10 cellular contexts compared by ENCODE assay signal in genomic region chr3:159902531-159903314, GRCh38.
DNase-seq lines count a peak whose midpoint lies in the region; ATAC-seq, FAIRE-seq and TF ChIP-seq lines count a peak whose summit lies in the region.
"Had no signal": no experiment of that assay in that cellular context is flagged by ENCODE, and none has a peak within 500 bp of the region (broad histone marks: within the 10 kb centered on the region; RNA-seq: fewer than 3 reads in every experiment).

No MANE protein-coding gene starts in this region.

- no peaks in the 10 kb centered on the region for H3K9me3 ChIP-seq in HEK293 (ENCODE audit: control insufficient read depth, insufficient read depth, low read depth, low read length)
- no peaks in the 10 kb centered on the region for H3K9me3 ChIP-seq in trophoblast cell (ENCODE audit: insufficient read depth, low read depth, low read length)

- H3K36me3 Mint-ChIP-seq in activated T-cell treated with anti-CD3 and anti-CD28 coated beads, Interleukin-2, amount 50 U/mL, for 4 hours (ENCODE audit: insufficient read depth), result no peaks in the 10 kb centered on the region

- no peak overlapping the region for H4K12ac ChIP-seq in trophoblast cell (ENCODE audit: low read depth, low read length)

- H3K79me2 ChIP-seq in trophoblast cell (ENCODE audit: control insufficient read depth, insufficient read depth, low read length, poor library complexity), result no peaks in the 10 kb centered on the region

- H3K79me1 ChIP-seq in trophoblast cell (ENCODE audit: low read length), result no peaks in the 10 kb centered on the region

- TF ChIP-seq CTCF in HEK293 (tag by site-specific recombination; IDR thresholded peaks at IDR 0.05), result no peak

- H3K27ac ChIP-seq in HEK293 (ENCODE audit: extremely low read depth, low read depth, low read length) (no peak overlapping the region), trophoblast cell (ENCODE audit: low read depth, low read length) (no peak overlapping the region)

- CTCF ChIA-PET in HEK293 (lab: Yijun Ruan, JAX), result interaction anchor here (1.3 kb wide), 1 partner anchor 104 kb away, joined by 3 read pairs; no protein-coding TSS in a partner anchor

- H3K18ac ChIP-seq in trophoblast cell (ENCODE audit: low read length), result no peak overlapping the region

- no peak for DNase-seq in GM19239 (ENCODE audit: insufficient read length, low spot score)
- no peak for DNase-seq in trophoblast cell
- no peak for DNase-seq in activated T-cell treated with anti-CD3 and anti-CD28 coated beads, Interleukin-2, amount 50 U/mL, for 4 hours
- DNase-seq in NCI-H69 (lab: John Stamatoyannopoulos, UW), result no peak
- DNase-seq in NCI-H524 (lab: John Stamatoyannopoulos, UW), result no peak
- DNase-seq: NCI-H2081 treated with DMSO at 0.1 percent for 48 hours, posterior cingulate gyrus, T-helper 1 cell had no signal

- POLR2A ChIA-PET in HEK293 (lab: Yijun Ruan, JAX), result no interaction called here

- H3K4me3 Mint-ChIP-seq in activated T-cell treated with anti-CD3 and anti-CD28 coated beads, Interleukin-2, amount 50 U/mL, for 4 hours, result no peak overlapping the region

- no peak overlapping the region for H2BK12ac ChIP-seq in trophoblast cell (ENCODE audit: low read length)

- no peak overlapping the region for H2BK5ac ChIP-seq in trophoblast cell (ENCODE audit: low read depth, low read length, poor library complexity)

- no peak overlapping the region for H4K8ac ChIP-seq in trophoblast cell (ENCODE audit: low read depth, low read length)

- H3K14ac ChIP-seq in trophoblast cell (ENCODE audit: low read length), result no peak overlapping the region

- peaks cover 5% of the 10 kb centered on the region for H3K9me3 Mint-ChIP-seq in activated T-cell treated with anti-CD3 and anti-CD28 coated beads, Interleukin-2, amount 50 U/mL, for 4 hours

- no peak overlapping the region for H3K9ac ChIP-seq in trophoblast cell (ENCODE audit: low read length)

- no peak overlapping the region for H4K91ac ChIP-seq in trophoblast cell (ENCODE audit: low read depth, low read length)

- no peak overlapping the region for H3K23ac ChIP-seq in trophoblast cell (ENCODE audit: low read length)

- H3K4me3 ChIP-seq in HEK293 (ENCODE audit: low read depth, low read length), result no peak overlapping the region
- peak overlapping the region; percentile 20 for H3K4me3 ChIP-seq in trophoblast cell (ENCODE audit: low read depth, low read length)

- no peaks in the 10 kb centered on the region for H3K27me3 ChIP-seq in trophoblast cell (ENCODE audit: insufficient read depth, low read length)

- H3K4ac ChIP-seq in trophoblast cell (ENCODE audit: low read depth, low read length), result no peak overlapping the region

- H2AFZ ChIP-seq in trophoblast cell (ENCODE audit: insufficient read depth, low read length, poor library complexity), result no peak overlapping the region

- WGBS in trophoblast cell (ENCODE audit: extremely low coverage, insufficient coverage, insufficient read length), result no CpG with 5 or more reads among the region's 8 CpGs

- H3K36me3 ChIP-seq in HEK293 (ENCODE audit: control insufficient read depth in 2 of 2, insufficient read depth in 1 of 2, low read length in 2 of 2), result peaks cover 0 to 4% of the 10 kb centered on the region in 2 experiments; a peak in 1 of 3 replicates
- H3K36me3 ChIP-seq in trophoblast cell (ENCODE audit: control insufficient read depth in 1 of 2, insufficient read depth in 2 of 2, low read length in 2 of 2), result peaks cover 0 to 4% of the 10 kb centered on the region in 2 experiments

- H3K4me1 ChIP-seq in HEK293 (ENCODE audit: control insufficient read depth, insufficient read depth, low read length), result 0 out of 2 replicates have a peak, but pooled peaks cover 2% of the 10 kb centered on the region
- peaks cover 2 to 3% of the 10 kb centered on the region in 2 experiments for H3K4me1 ChIP-seq in trophoblast cell (ENCODE audit: control insufficient read depth in 1 of 2, insufficient read depth in 2 of 2, low read length in 2 of 2)

- peak; percentile 55 for ATAC-seq in HG03460 (IDR thresholded peaks at IDR 0.05; ENCODE audit: unreplicated experiment)
- no peak for ATAC-seq in activated T-cell treated with anti-CD3 and anti-CD28 coated beads, Interleukin-2, amount 50 U/mL, for 4 hours

- no peak overlapping the region for H3K4me2 ChIP-seq in trophoblast cell (ENCODE audit: low read length)

- H2AK5ac ChIP-seq in trophoblast cell (ENCODE audit: low read length), result no peak overlapping the region

- peak; percentile 86 for FAIRE-seq in GM19239 (lab: Jason Lieb, UNC)

- H3K4me1 Mint-ChIP-seq in activated T-cell treated with anti-CD3 and anti-CD28 coated beads, Interleukin-2, amount 50 U/mL, for 4 hours (ENCODE audit: low read depth), result peaks cover 2% of the 10 kb centered on the region

- peaks cover 14% of the 10 kb centered on the region for H3K27me3 Mint-ChIP-seq in activated T-cell treated with anti-CD3 and anti-CD28 coated beads, Interleukin-2, amount 50 U/mL, for 4 hours (ENCODE audit: low read depth)

- no peak overlapping the region for H2BK120ac ChIP-seq in trophoblast cell (ENCODE audit: insufficient read depth, low read length, poor library complexity)

TF ChIP-seq in HEK293, 187 proteins besides CTCF, POLR2A, EP300 and RAD21:
- no peak for TF ChIP-seq ZNF777 (tag by site-specific recombination; IDR thresholded peaks at IDR 0.05; ENCODE audit: borderline replicate concordance)
- no peak for TF ChIP-seq KLF7 (tag by site-specific recombination; IDR thresholded peaks at IDR 0.05; ENCODE audit: borderline replicate concordance)
- 0 out of 2 replicates have a peak, but pooled peaks have one; percentile 27 for TF ChIP-seq ZNF600 (tag by site-specific recombination; IDR thresholded peaks at IDR 0.05)
- TF ChIP-seq SP7 (tag by site-specific recombination; IDR thresholded peaks at IDR 0.05), result peak; percentile 39
- peak; percentile 43; the same call in 1 of the 2 replicates for TF ChIP-seq ZNF366 (tag by site-specific recombination; conservative IDR thresholded peaks at IDR 0.05)
- TF ChIP-seq ZNF776 (tag by site-specific recombination; IDR thresholded peaks at IDR 0.05; ENCODE audit: borderline replicate concordance), result no peak
- no peak for TF ChIP-seq HOXC10 (CRISPR knock-in tag; IDR thresholded peaks at IDR 0.05)
- peak; percentile 56 for TF ChIP-seq ZNF629 (tag by site-specific recombination; IDR thresholded peaks at IDR 0.05)
- TF ChIP-seq ZNF416 (tag by site-specific recombination; IDR thresholded peaks at IDR 0.05), result no peak
- TF ChIP-seq OSR2 (tag by site-specific recombination; IDR thresholded peaks at IDR 0.05), result peak; percentile 38; the same call in 1 of the 2 replicates
- peak; percentile 23; the same call in 1 of the 2 replicates for TF ChIP-seq HIC1 (tag by site-specific recombination; IDR thresholded peaks at IDR 0.05)
- TF ChIP-seq ZNF664 (tag by site-specific recombination; IDR thresholded peaks at IDR 0.05), result no peak
- TF ChIP-seq KLF9 (tag by site-specific recombination; IDR thresholded peaks at IDR 0.05; ENCODE audit: low read depth), result peak; percentile 11; the same call in 1 of the 2 replicates
- TF ChIP-seq RBAK (tag by site-specific recombination; IDR thresholded peaks at IDR 0.05), result no peak
- TF ChIP-seq ZSCAN30 (tag by site-specific recombination; IDR thresholded peaks at IDR 0.05), result no peak
TF ChIP-seq in HEK293: peak in this region for 7.
